ENCODE assay signal across 8 cellular contexts in genomic region chr3:46693038-46693896, GRCh38. TPM values are rescaled to one million over a fixed set of nuclear protein-coding genes. Genes with fewer than 3 reads are reported as not detected.
A peak's percentile ranks its signal among the peaks of the same experiment; 100 is the strongest.
DNase-seq lines count a peak whose midpoint lies in the region; ATAC-seq and TF ChIP-seq lines count a peak whose summit lies in the region.

Gene ALS2CL, minus strand, starts transcription at chr3:46693679. Its CDS starts 4,239 bp downstream, at chr3:46689440.

- H3K9me2 ChIP-seq in OCI-LY1 (ENCODE audit: low read depth, low read length) = no peaks in the 10 kb centered on the region

- no peaks in the 10 kb centered on the region for H4K20me1 ChIP-seq in OCI-LY1 (ENCODE audit: insufficient read depth, low read length)
- no peaks in the 10 kb centered on the region for H4K20me1 ChIP-seq in osteoblast (ENCODE audit: insufficient read depth, low read length)

- H3K27ac ChIP-seq in OCI-LY1 (ENCODE audit: low read depth, low read length, poor library complexity, severe bottlenecking) (no peak within 1 kb of the TSS), osteoblast (ENCODE audit: low read depth, low read length) (no peak within 1 kb of the TSS), transverse colon (peak within 1 kb of the TSS; percentile 70 to 91 (median 86))

- H3K27me3 ChIP-seq in OCI-LY1 (ENCODE audit: insufficient read depth, low read length) = peaks cover 10% of the 10 kb centered on the region; the same call in 1 of the 2 replicates
- H3K27me3 ChIP-seq in osteoblast (ENCODE audit: insufficient read depth, low read length) = peaks cover 7% of the 10 kb centered on the region
- H3K27me3 ChIP-seq in transverse colon = no peaks in the 10 kb centered on the region

- H2AFZ ChIP-seq in OCI-LY1 (ENCODE audit: low read length) = no peak within 1 kb of the TSS
- H2AFZ ChIP-seq in osteoblast (ENCODE audit: low read length) = peak within 1 kb of the TSS; percentile 87

- peak; percentile 85 for TF ChIP-seq POLR2A in transverse colon (IDR thresholded peaks at IDR 0.05)

- H3K4me3 ChIP-seq in OCI-LY1 (ENCODE audit: low read depth, low read length, poor library complexity, severe bottlenecking) = peak within 1 kb of the TSS; percentile 47
- H3K4me3 ChIP-seq in foreskin fibroblast (ENCODE audit: low read depth in 1 of 2, low read length in 2 of 2) = peak within 1 kb of the TSS; percentile 59 to 67
- H3K4me3 ChIP-seq in osteoblast (ENCODE audit: insufficient read depth, low read length) = peak within 1 kb of the TSS; percentile 74
- peak within 1 kb of the TSS; percentile 58 to 78 (median 68) for H3K4me3 ChIP-seq in transverse colon

- TF ChIP-seq EP300 in transverse colon (IDR thresholded peaks at IDR 0.05; ENCODE audit: low read depth) = no peak

- TF ChIP-seq CTCF in OCI-LY1 (IDR thresholded peaks at IDR 0.05; ENCODE audit: low read length) = no peak
- no peak for TF ChIP-seq CTCF in foreskin fibroblast (IDR thresholded peaks at IDR 0.05; ENCODE audit: low read depth, low read length)
- no peak for TF ChIP-seq CTCF in osteoblast (IDR thresholded peaks at IDR 0.05; ENCODE audit: extremely low read depth, low read depth, low read length)
- TF ChIP-seq CTCF in transverse colon (IDR thresholded peaks at IDR 0.05) = no peak

- no peaks in the 10 kb centered on the region for H3K36me3 ChIP-seq in OCI-LY1 (ENCODE audit: insufficient read depth, low read length)
- no peaks in the 10 kb centered on the region for H3K36me3 ChIP-seq in osteoblast (ENCODE audit: insufficient read depth, low read length)
- H3K36me3 ChIP-seq in transverse colon = no peaks in the 10 kb centered on the region

- H3K4me1 ChIP-seq in OCI-LY1 (ENCODE audit: insufficient read depth, low read length, severe bottlenecking) (peaks cover 10% of the 10 kb centered on the region), osteoblast (ENCODE audit: insufficient read depth, low read length) (peaks cover 7% of the 10 kb centered on the region), transverse colon (peaks cover 11 to 60% (median 36%) of the 10 kb centered on the region in 4 donors)

- 1 to 20% methylated on average over 4 to 71 of the region's 72 CpGs for WGBS in transverse colon (ENCODE audit: low coverage in 1 of 2), 2 donors

- H3F3A ChIP-seq in OCI-LY1 (ENCODE audit: insufficient read depth, low read length) = no peaks in the 10 kb centered on the region

- DNase-seq in GM03348 (ENCODE audit: low spot score) = peak; percentile 94
- DNase-seq in activated T-helper 9 cell treated with anti-CD3 and anti-CD28 coated beads, Interleukin-2, amount 50 U/mL, for 16 hours (ENCODE audit: low read depth) = peak; percentile 59
- DNase-seq in foreskin fibroblast = peak in 1 of 2 donors; percentile 33
- peak; percentile 95 for DNase-seq in osteoblast (ENCODE audit: insufficient read length, low spot score, missing footprints)
- DNase-seq in transverse colon = peak; percentile 81
- no peak for DNase-seq in NCI-H2081 treated with DMSO at 0.1 percent for 48 hours (lab: John Stamatoyannopoulos, UW)

- intact Hi-C loops in transverse colon (cut with DNase I; ENCODE audit: low total_unique reads) = no loop called here

- H3K9me3 ChIP-seq in OCI-LY1 (ENCODE audit: low read length) = no peaks in the 10 kb centered on the region
- no peaks in the 10 kb centered on the region for H3K9me3 ChIP-seq in osteoblast (ENCODE audit: low read depth, low read length)
- no peaks in the 10 kb centered on the region for H3K9me3 ChIP-seq in transverse colon

- in situ Hi-C loops in transverse colon (cut with MboI; ENCODE audit: low pct_ligation_motif_present in 1 of 4, low pct_unique_long_range_greater_than_20kb in 1 of 4, low sequenced_read_pairs in 3 of 4) = no loop called here

- ATAC-seq in GM19351 (IDR thresholded peaks at IDR 0.05; ENCODE audit: unreplicated experiment) = no peak

- no peak within 1 kb of the TSS for H3K9ac ChIP-seq in OCI-LY1 (ENCODE audit: low read length)

- no peaks in the 10 kb centered on the region for H3K79me2 ChIP-seq in OCI-LY1 (ENCODE audit: insufficient read depth, low read length)
- no peaks in the 10 kb centered on the region for H3K79me2 ChIP-seq in osteoblast (ENCODE audit: insufficient read depth, low read length)

- H3K4me2 ChIP-seq in OCI-LY1 (ENCODE audit: low read length) (peak within 1 kb of the TSS; percentile 60), osteoblast (ENCODE audit: insufficient read depth, low read length) (peak within 1 kb of the TSS; percentile 88)

RNA-seq across cellular contexts. Expression of gene ALS2CL, which starts in this region (rescaled TPM):
- total RNA-seq in osteoblast = 1.1 and 1.8 TPM in 2 replicates
- 100 to 1,000 TPM in 2 of 4 donors, 10 to 100 TPM in 2; 67.5 to 212 (median 116) TPM for total RNA-seq in transverse colon

Comparison
In these comparisons a context has a peak if more than half of its experiments do, and no peak if none do; other contexts are left out.
1. RNA of gene ALS2CL (total RNA-seq): 67.5 to 212 TPM in transverse colon; 1.1 to 1.8 TPM in osteoblast; every median in the first group is over 10 times any median in the second.
2. H3K27ac ChIP-seq: peak in transverse colon (4 of 4); none in OCI-LY1 (single experiment) and osteoblast (single experiment).
3. Peak in every context shown above with its lines, with median percentiles within 50 percentile points of each other: H3K4me3 ChIP-seq.